Comparison of ENCODE assay signal across 8 cellular contexts in the genomic region with DNA sequence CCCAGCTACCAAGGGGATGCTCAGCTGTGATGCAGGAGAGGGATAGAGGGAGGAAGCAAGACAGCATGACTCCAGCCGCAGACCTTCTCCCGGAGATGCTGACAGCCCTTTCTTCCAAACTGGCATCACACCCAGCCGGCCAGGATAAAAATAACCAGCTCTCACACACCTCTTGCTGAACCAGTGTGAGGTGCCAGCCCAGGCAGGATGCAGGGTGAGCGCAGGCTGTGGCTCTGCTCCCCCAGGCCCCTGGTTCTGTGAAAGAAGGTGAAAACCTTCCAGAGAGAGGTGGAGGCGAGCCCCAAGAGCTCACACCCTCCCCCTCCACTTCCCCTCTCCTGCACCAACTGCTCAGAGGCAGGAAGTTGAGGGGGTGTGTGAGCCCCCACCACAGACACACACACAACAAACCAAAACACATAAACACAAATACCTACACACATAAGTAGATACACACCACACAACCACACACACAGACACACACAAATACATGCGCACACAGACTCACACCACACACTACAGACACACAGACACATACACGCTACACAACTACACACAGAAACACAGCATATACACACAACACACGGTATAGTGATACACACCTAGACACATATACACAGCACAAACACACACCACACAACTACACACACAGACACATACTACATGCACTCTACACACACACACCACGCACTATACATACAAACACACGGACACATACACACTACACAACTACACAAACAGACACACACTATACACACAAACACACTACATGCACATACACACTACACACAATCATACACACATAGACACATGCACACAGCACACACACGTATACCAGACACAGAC. TPM values are rescaled to one million over a fixed set of nuclear protein-coding genes. Genes with fewer than 3 reads are reported as not detected.
DNase-seq lines count a peak whose midpoint lies in the region; ATAC-seq lines count a peak whose summit lies in the region.

No MANE protein-coding gene starts in this region.

- peak; percentile 51 for DNase-seq in activated T-cell treated with anti-CD3 and anti-CD28 coated beads, Interleukin-2, amount 50 U/mL, for 24 hours
- DNase-seq in natural killer cell treated with Interleukin-12 subunit alpha and Interleukin-12 subunit beta and Interleukin-15 and Interleukin-18, amount 100 ng/mL, for 72 hours (ENCODE audit: low spot score), result peak; percentile 74
- DNase-seq in HuH-7 (ENCODE audit: low spot score), result no peak
- no peak for DNase-seq in medulla oblongata (ENCODE audit: extremely low spot score)
- DNase-seq in NCI-H2227 (lab: John Stamatoyannopoulos, UW; ENCODE audit: unreplicated experiment), result no peak
- DNase-seq in NCI-H1048 (lab: John Stamatoyannopoulos, UW), result no peak

- no peaks in the 10 kb centered on the region for H3K36me3 Mint-ChIP-seq in activated T-cell treated with anti-CD3 and anti-CD28 coated beads, Interleukin-2, amount 50 U/mL, for 24 hours (ENCODE audit: low read depth)
- H3K36me3 Mint-ChIP-seq in natural killer cell treated with Interleukin-12 subunit alpha and Interleukin-12 subunit beta and Interleukin-15 and Interleukin-18, amount 100 ng/mL, for 72 hours, result no peaks in the 10 kb centered on the region

- H3K9me3 Mint-ChIP-seq in activated T-cell treated with anti-CD3 and anti-CD28 coated beads, Interleukin-2, amount 50 U/mL, for 24 hours, result no peaks in the 10 kb centered on the region
- no peaks in the 10 kb centered on the region for H3K9me3 Mint-ChIP-seq in natural killer cell treated with Interleukin-12 subunit alpha and Interleukin-12 subunit beta and Interleukin-15 and Interleukin-18, amount 100 ng/mL, for 72 hours

- no peaks in the 10 kb centered on the region for H3K27me3 Mint-ChIP-seq in activated T-cell treated with anti-CD3 and anti-CD28 coated beads, Interleukin-2, amount 50 U/mL, for 24 hours
- no peaks in the 10 kb centered on the region for H3K27me3 Mint-ChIP-seq in natural killer cell treated with Interleukin-12 subunit alpha and Interleukin-12 subunit beta and Interleukin-15 and Interleukin-18, amount 100 ng/mL, for 72 hours

- ATAC-seq in GM18873 (IDR thresholded peaks at IDR 0.05; ENCODE audit: low FRiP score, unreplicated experiment) (peak; percentile 27), HG02759 (IDR thresholded peaks at IDR 0.05; ENCODE audit: unreplicated experiment) (peak; percentile 38)
- peak; percentile 85 to 90 for ATAC-seq in natural killer cell treated with Interleukin-12 subunit alpha and Interleukin-12 subunit beta and Interleukin-15 and Interleukin-18, amount 100 ng/mL, for 72 hours

- H3K4me3 Mint-ChIP-seq in activated T-cell treated with anti-CD3 and anti-CD28 coated beads, Interleukin-2, amount 50 U/mL, for 24 hours, result no peak overlapping the region
- no peak overlapping the region for H3K4me3 Mint-ChIP-seq in natural killer cell treated with Interleukin-12 subunit alpha and Interleukin-12 subunit beta and Interleukin-15 and Interleukin-18, amount 100 ng/mL, for 72 hours

- no peaks in the 10 kb centered on the region for H3K4me1 Mint-ChIP-seq in activated T-cell treated with anti-CD3 and anti-CD28 coated beads, Interleukin-2, amount 50 U/mL, for 24 hours (ENCODE audit: low read depth)
- peaks cover 6 to 7% of the 10 kb centered on the region in 2 donors for H3K4me1 Mint-ChIP-seq in natural killer cell treated with Interleukin-12 subunit alpha and Interleukin-12 subunit beta and Interleukin-15 and Interleukin-18, amount 100 ng/mL, for 72 hours (ENCODE audit: low read depth in 2 of 2)

- no peak overlapping the region for H3K27ac Mint-ChIP-seq in activated T-cell treated with anti-CD3 and anti-CD28 coated beads, Interleukin-2, amount 50 U/mL, for 24 hours
- H3K27ac Mint-ChIP-seq in natural killer cell treated with Interleukin-12 subunit alpha and Interleukin-12 subunit beta and Interleukin-15 and Interleukin-18, amount 100 ng/mL, for 72 hours, result no peak overlapping the region

RNA-seq across cellular contexts. Expression of gene GPR15LG, which starts 4.2 kb away (rescaled TPM):
- not detected for total RNA-seq in natural killer cell treated with Interleukin-12 subunit alpha and Interleukin-12 subunit beta and Interleukin-15 and Interleukin-18, amount 100 ng/mL, for 72 hours

RNA-seq across cellular contexts. Expression of gene CDHR1, which starts 16.6 kb away (rescaled TPM):
- 10 to 100 TPM in 1 of 2 donors, 1 to 10 TPM in 1; 3.3 to 10.2 TPM for total RNA-seq in natural killer cell treated with Interleukin-12 subunit alpha and Interleukin-12 subunit beta and Interleukin-15 and Interleukin-18, amount 100 ng/mL, for 72 hours

RNA-seq across cellular contexts. Expression of gene GHITM, which starts 38.5 kb away (rescaled TPM):
- total RNA-seq in natural killer cell treated with Interleukin-12 subunit alpha and Interleukin-12 subunit beta and Interleukin-15 and Interleukin-18, amount 100 ng/mL, for 72 hours, result 100 to 1,000 TPM; 121 to 157 TPM

RNA-seq across cellular contexts. Expression of gene LRIT2, which starts 47.6 kb away (rescaled TPM):
- total RNA-seq in natural killer cell treated with Interleukin-12 subunit alpha and Interleukin-12 subunit beta and Interleukin-15 and Interleukin-18, amount 100 ng/mL, for 72 hours, result not detected

Comparison
In these comparisons a context has a peak if more than half of its experiments do, and no peak if none do; other contexts are left out.
1. ATAC-seq: peak in every context shown above with its lines; median percentile 88 in natural killer cell treated with Interleukin-12 subunit alpha and Interleukin-12 subunit beta and Interleukin-15 and Interleukin-18, amount 100 ng/mL, for 72 hours; 38 in HG02759; 27 in GM18873.
2. DNase-seq: peak in activated T-cell treated with anti-CD3 and anti-CD28 coated beads, Interleukin-2, amount 50 U/mL, for 24 hours (single experiment) and natural killer cell treated with Interleukin-12 subunit alpha and Interleukin-12 subunit beta and Interleukin-15 and Interleukin-18, amount 100 ng/mL, for 72 hours (single experiment); none in HuH-7 (single experiment), medulla oblongata (single experiment), NCI-H2227 (single experiment) and NCI-H1048 (single experiment).